ENCODE assay signal across 20 cellular contexts in genomic region chr9:79672891-79673290, GRCh38.
DNase-seq lines count a peak whose midpoint lies in the region; ATAC-seq and TF ChIP-seq lines count a peak whose summit lies in the region.
"Had no signal": no experiment of that assay in that cellular context is flagged by ENCODE, and none has a peak within 500 bp of the region (broad histone marks: within the 10 kb centered on the region; RNA-seq: fewer than 3 reads in every experiment).

No MANE protein-coding gene starts in this region.

- TF ChIP-seq CTCF in natural killer cell (IDR thresholded peaks at IDR 0.05) (no peak), smooth muscle cell (IDR thresholded peaks at IDR 0.05; ENCODE audit: borderline replicate concordance, insufficient read depth, poor library complexity, severe bottlenecking) (no peak)

- no peaks in the 10 kb centered on the region for H3K27me3 ChIP-seq in smooth muscle cell (ENCODE audit: low read depth)
- H3K27me3 ChIP-seq: Peyer's patch had no signal

- DNase-seq in natural killer cell (no peak), immature natural killer cell (no peak), smooth muscle cell (lab: John Stamatoyannopoulos, UW; ENCODE audit: unreplicated experiment) (no peak), COR-L47 (lab: John Stamatoyannopoulos, UW) (no peak), SKM-1 (lab: John Stamatoyannopoulos, UW; ENCODE audit: unreplicated experiment) (no peak)
- DNase-seq in natural killer cell treated with Interleukin-12 subunit alpha and Interleukin-12 subunit beta and Interleukin-15 and Interleukin-18, amount 100 ng/mL, for 72 hours (ENCODE audit: low spot score) = no peak
- DNase-seq: CD4-positive, CD25-positive, alpha-beta regulatory T cell; GOT3; MM.1S; NCI-H2029; NCI-H2227 treated with DMSO at 0.1 percent for 48 hours; NCI-H69; Peyer's patch; SHP77 treated with DMSO at 0.1 percent for 48 hours had no signal

- H3K4me1 Mint-ChIP-seq in natural killer cell (peaks cover 58 to 60% of the 10 kb centered on the region in 2 donors), immature natural killer cell (peaks cover 48 to 79% of the 10 kb centered on the region in 2 donors)
- H3K4me1 Mint-ChIP-seq in natural killer cell treated with Interleukin-12 subunit alpha and Interleukin-12 subunit beta and Interleukin-15 and Interleukin-18, amount 100 ng/mL, for 72 hours (ENCODE audit: low read depth in 2 of 2) = peaks cover 41 to 44% of the 10 kb centered on the region in 2 donors

- H3K36me3 Mint-ChIP-seq in natural killer cell = no peaks in the 10 kb centered on the region
- no peaks in the 10 kb centered on the region for H3K36me3 Mint-ChIP-seq in natural killer cell treated with Interleukin-12 subunit alpha and Interleukin-12 subunit beta and Interleukin-15 and Interleukin-18, amount 100 ng/mL, for 72 hours
- peaks cover 3 to 23% (median 8%) of the 10 kb centered on the region in 3 donors for H3K36me3 Mint-ChIP-seq in immature natural killer cell

- H3K79me2 ChIP-seq in smooth muscle cell (ENCODE audit: low read depth) = peaks cover 3% of the 10 kb centered on the region

- peaks cover 56% of the 10 kb centered on the region for H3K4me1 ChIP-seq in smooth muscle cell (ENCODE audit: low read depth)
- H3K4me1 ChIP-seq: Peyer's patch had no signal

- H3K9ac ChIP-seq in smooth muscle cell (ENCODE audit: low read depth) = peak overlapping the region; percentile 34
- H3K9ac ChIP-seq: KMS-11 had no signal

- H3K9me3 Mint-ChIP-seq in natural killer cell (no peaks in the 10 kb centered on the region), immature natural killer cell (no peaks in the 10 kb centered on the region)
- H3K9me3 Mint-ChIP-seq in natural killer cell treated with Interleukin-12 subunit alpha and Interleukin-12 subunit beta and Interleukin-15 and Interleukin-18, amount 100 ng/mL, for 72 hours = no peaks in the 10 kb centered on the region
- H3K9me3 Mint-ChIP-seq: IgD-negative memory B cell had no signal

- intact Hi-C loops in natural killer cell (cut with micrococcal nuclease) = no loop called here

- no peaks in the 10 kb centered on the region for H3K36me3 ChIP-seq in smooth muscle cell (ENCODE audit: low read depth)
- H3K36me3 ChIP-seq: HAP-1, Peyer's patch had no signal

- H3K4me2 ChIP-seq in smooth muscle cell = peak overlapping the region; percentile 27
- H3K4me2 ChIP-seq: KMS-11 had no signal

- H3K27ac Mint-ChIP-seq in natural killer cell (peak overlapping the region; percentile 7 to 38), immature natural killer cell (peak overlapping the region in 5 of 6 donors; percentile 12 to 67 (median 29))
- H3K27ac Mint-ChIP-seq in natural killer cell treated with Interleukin-12 subunit alpha and Interleukin-12 subunit beta and Interleukin-15 and Interleukin-18, amount 100 ng/mL, for 72 hours = no peak overlapping the region

- H3K27me3 Mint-ChIP-seq in natural killer cell (ENCODE audit: low read depth in 2 of 2) = no peaks in the 10 kb centered on the region
- H3K27me3 Mint-ChIP-seq in natural killer cell treated with Interleukin-12 subunit alpha and Interleukin-12 subunit beta and Interleukin-15 and Interleukin-18, amount 100 ng/mL, for 72 hours = no peaks in the 10 kb centered on the region
- H3K27me3 Mint-ChIP-seq in immature natural killer cell (ENCODE audit: low read depth in 3 of 3) = peaks cover 0 to 3% (median 1%) of the 10 kb centered on the region in 3 donors
- H3K27me3 Mint-ChIP-seq: CD4-positive, CD25-positive, alpha-beta regulatory T cell; IgD-negative memory B cell had no signal

- H4K20me1 ChIP-seq in smooth muscle cell (ENCODE audit: low read depth) = peaks cover 3% of the 10 kb centered on the region

- no peaks in the 10 kb centered on the region for H3F3A ChIP-seq in smooth muscle cell (ENCODE audit: low read depth)

- no peak overlapping the region for H3K4me3 Mint-ChIP-seq in natural killer cell
- no peak overlapping the region for H3K4me3 Mint-ChIP-seq in natural killer cell treated with Interleukin-12 subunit alpha and Interleukin-12 subunit beta and Interleukin-15 and Interleukin-18, amount 100 ng/mL, for 72 hours
- H3K4me3 Mint-ChIP-seq in immature natural killer cell = peak overlapping the region in 3 of 5 donors; percentile 30 to 53 (median 30)
- H3K4me3 Mint-ChIP-seq: CD4-positive, CD25-positive, alpha-beta regulatory T cell had no signal

- H3K9me3 ChIP-seq in smooth muscle cell (replicated peaks; ENCODE audit: low read depth) = no peaks in the 10 kb centered on the region
- H3K9me3 ChIP-seq: HAP-1, Peyer's patch had no signal

- H3K4me3 ChIP-seq in smooth muscle cell = no peak overlapping the region
- H3K4me3 ChIP-seq: HAP-1, Peyer's patch had no signal

- 86% methylated on average over 4 of the region's 4 CpGs for WGBS in smooth muscle cell (ENCODE audit: low lambda C conversion rate)

- peak overlapping the region; percentile 80 for H3K27ac ChIP-seq in smooth muscle cell (ENCODE audit: low read depth)
- H3K27ac ChIP-seq: 22Rv1, HL-60, KMS-11, Peyer's patch had no signal

- no peak overlapping the region for H2AFZ ChIP-seq in smooth muscle cell (ENCODE audit: low read depth)

- ATAC-seq in natural killer cell (no peak), HG02884 (IDR thresholded peaks at IDR 0.05; ENCODE audit: unreplicated experiment) (no peak)
- ATAC-seq in natural killer cell treated with Interleukin-12 subunit alpha and Interleukin-12 subunit beta and Interleukin-15 and Interleukin-18, amount 100 ng/mL, for 72 hours = no peak

Comparison
In these comparisons a context has a peak if more than half of its experiments do, and no peak if none do; other contexts are left out.
1. H3K27ac Mint-ChIP-seq: peak in natural killer cell (2 of 2) and immature natural killer cell (5 of 6); none in natural killer cell treated with Interleukin-12 subunit alpha and Interleukin-12 subunit beta and Interleukin-15 and Interleukin-18, amount 100 ng/mL, for 72 hours (0 of 2).
2. H3K4me3 Mint-ChIP-seq: peak in immature natural killer cell (3 of 5); none in natural killer cell (single experiment) and natural killer cell treated with Interleukin-12 subunit alpha and Interleukin-12 subunit beta and Interleukin-15 and Interleukin-18, amount 100 ng/mL, for 72 hours (single experiment).